3 cellular contexts compared by ENCODE assay signal in genomic region chr1:172930142-172930541, GRCh38.
A peak's percentile ranks its signal among the peaks of the same experiment; 100 is the strongest.
TF ChIP-seq lines count a peak whose summit lies in the region.

No MANE protein-coding gene starts in this region.

TF ChIP-seq in A549, 52 proteins besides CTCF, POLR2A, EP300 and RAD21:
- TF ChIP-seq ZFP36 (IDR thresholded peaks at IDR 0.05; ENCODE audit: borderline replicate concordance, partially characterized antibody), result no peak
- TF ChIP-seq POLR2AphosphoS2 (conservative IDR thresholded peaks at IDR 0.05; ENCODE audit: low read length), result no peak
- TF ChIP-seq MAZ (IDR thresholded peaks at IDR 0.05; ENCODE audit: borderline replicate concordance, low read depth, low read length), result no peak
- TF ChIP-seq BHLHE40 (IDR thresholded peaks at IDR 0.05; ENCODE audit: low read depth, low read length), result no peak
- no peak for TF ChIP-seq RFX5 (IDR thresholded peaks at IDR 0.05)
- no peak for TF ChIP-seq E2F6 (IDR thresholded peaks at IDR 0.05; ENCODE audit: borderline replicate concordance, low read depth)
- TF ChIP-seq NPAS2 (CRISPR knock-in tag; IDR thresholded peaks at IDR 0.05; ENCODE audit: borderline replicate concordance), result no peak
- TF ChIP-seq HDAC2 (IDR thresholded peaks at IDR 0.05), result no peak

TF ChIP-seq in IMR-90, 13 proteins besides CTCF, POLR2A, EP300 and RAD21:
- no peak for TF ChIP-seq CEBPB (IDR thresholded peaks at IDR 0.05; ENCODE audit: low read depth, low read length)
- no peak for TF ChIP-seq CHD1 (IDR thresholded peaks at IDR 0.05; ENCODE audit: low read depth, low read length)
- no peak for TF ChIP-seq SMC3 (IDR thresholded peaks at IDR 0.05; ENCODE audit: low read depth, low read length)
- no peak for TF ChIP-seq MAFK (IDR thresholded peaks at IDR 0.05; ENCODE audit: low read depth, low read length)
- TF ChIP-seq RFX5 (IDR thresholded peaks at IDR 0.05; ENCODE audit: low read depth, low read length), result no peak
- TF ChIP-seq NFE2L2 (IDR thresholded peaks at IDR 0.05; ENCODE audit: low read depth, low read length), result no peak

TF ChIP-seq in SK-N-SH treated with all-trans-retinoic acid at 6 μM for 48 hours, 23 proteins besides CTCF, POLR2A, EP300 and RAD21:
- TF ChIP-seq CSRNP3 (CRISPR knock-in tag; IDR thresholded peaks at IDR 0.05) (no peak), ZFP3 (CRISPR knock-in tag; IDR thresholded peaks at IDR 0.05) (no peak), ISL1 (CRISPR knock-in tag; IDR thresholded peaks at IDR 0.05) (peak; percentile 86), ZNF8 (CRISPR knock-in tag; IDR thresholded peaks at IDR 0.05) (no peak), TOX (CRISPR knock-in tag; IDR thresholded peaks at IDR 0.05; ENCODE audit: borderline replicate concordance) (peak; percentile 94), BACH2 (CRISPR knock-in tag; IDR thresholded peaks at IDR 0.05; ENCODE audit: borderline replicate concordance) (no peak), ZC3H10 (CRISPR knock-in tag; IDR thresholded peaks at IDR 0.05) (peak; percentile 99), TCF4 (CRISPR knock-in tag; IDR thresholded peaks at IDR 0.05; ENCODE audit: borderline replicate concordance) (no peak), PPARA (CRISPR knock-in tag; IDR thresholded peaks at IDR 0.05; ENCODE audit: borderline replicate concordance) (no peak), ZFP30 (CRISPR knock-in tag; IDR thresholded peaks at IDR 0.05) (no peak), RARB (CRISPR knock-in tag; IDR thresholded peaks at IDR 0.05) (peak; percentile 93), GLIS3 (CRISPR knock-in tag; IDR thresholded peaks at IDR 0.05) (no peak), PATZ1 (CRISPR knock-in tag; IDR thresholded peaks at IDR 0.05; ENCODE audit: borderline replicate concordance) (peak; percentile 82; the same call in 1 of the 2 replicates), ARNTL (CRISPR knock-in tag; IDR thresholded peaks at IDR 0.05; ENCODE audit: borderline replicate concordance, low read depth) (no peak), ESRRG (CRISPR knock-in tag; IDR thresholded peaks at IDR 0.05) (no peak), TSHZ2 (CRISPR knock-in tag; IDR thresholded peaks at IDR 0.05) (no peak)
